ENCODE assay signal across 8 cellular contexts in the genomic region with DNA sequence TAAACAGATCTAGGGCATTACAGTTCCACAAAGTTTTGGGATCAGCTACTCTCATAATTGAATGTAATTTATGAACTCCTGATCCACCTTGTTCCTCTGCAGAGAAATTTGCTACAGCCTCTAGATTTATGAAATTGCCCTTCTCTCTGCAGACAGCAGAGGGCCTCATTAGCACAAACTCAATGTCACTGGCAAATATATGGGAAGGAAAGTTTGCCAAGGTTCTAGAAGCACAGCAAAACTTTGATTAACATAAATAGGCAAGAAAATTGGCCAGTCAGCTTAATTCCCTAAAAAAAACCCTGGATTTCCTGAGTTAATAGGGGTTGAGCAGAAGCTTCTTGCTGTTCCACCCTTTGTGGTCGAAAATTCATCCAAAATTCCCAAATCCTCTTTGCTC. TPM values are rescaled to one million over a fixed set of nuclear protein-coding genes. Genes with fewer than 3 reads are reported as not detected.
DNase-seq lines count a peak whose midpoint lies in the region; ATAC-seq, FAIRE-seq and TF ChIP-seq lines count a peak whose summit lies in the region.

No MANE protein-coding gene starts in this region.

- ATAC-seq in GM18907 (IDR thresholded peaks at IDR 0.05; ENCODE audit: unreplicated experiment) = no peak

- peaks cover 9% of the 10 kb centered on the region for H3K4me1 ChIP-seq in cardiac muscle cell (ENCODE audit: low read depth)
- peaks cover 0 to 21% (median 10%) of the 10 kb centered on the region in 4 donors for H3K4me1 ChIP-seq in stomach

- H3K9me3 ChIP-seq in cardiac muscle cell (ENCODE audit: low read depth) (no peaks in the 10 kb centered on the region), stomach (no peaks in the 10 kb centered on the region)

- TF ChIP-seq CTCF in cardiac muscle cell (IDR thresholded peaks at IDR 0.05; ENCODE audit: low read depth, low read length) (peak; percentile 64), stomach (IDR thresholded peaks at IDR 0.05) (peak in 5 of 7 experiments; percentile 28 to 73 (median 60))

- DNase-seq in SIG-M5 treated with dmso at 0.1 percent for 504 hours (lab: John Stamatoyannopoulos, UW; ENCODE audit: unreplicated experiment) = peak; percentile 69
- no peak for DNase-seq in SIG-M5 (lab: John Stamatoyannopoulos, UW)
- DNase-seq in LoVo (ENCODE audit: low spot score) = peak; percentile 12
- DNase-seq in cardiac muscle cell (ENCODE audit: low read depth in 1 of 2, low spot score in 1 of 2) = peak; percentile 58 to 73
- no peak for DNase-seq in stomach
- no peak for DNase-seq in HuH-7 (ENCODE audit: low spot score)

- 52 to 88% (median 78%) methylated on average over 1 of the region's 1 CpG for WGBS in stomach, 5 donors

- peak; percentile 17 for FAIRE-seq in TTC549 (lab: Jason Lieb, UNC)

- TF ChIP-seq POLR2A in stomach (IDR thresholded peaks at IDR 0.05) = no peak

- H3K36me3 ChIP-seq in cardiac muscle cell = no peaks in the 10 kb centered on the region
- H3K36me3 ChIP-seq in stomach = peaks cover 0 to 8% (median 2%) of the 10 kb centered on the region in 4 donors

- H3K27ac ChIP-seq in cardiac muscle cell (no peak overlapping the region), stomach (peak overlapping the region in 1 of 5 donors; percentile 12)

- intact Hi-C loops in stomach (cut with DNase I; ENCODE audit: low total_unique reads) = loop anchor here (5.0 kb wide), 1 partner anchor 118 kb away; a partner anchor contains a TSS

- H3K4me3 ChIP-seq in cardiac muscle cell = no peak overlapping the region
- H3K4me3 ChIP-seq in stomach = no peak overlapping the region

- no peak for TF ChIP-seq EP300 in stomach (IDR thresholded peaks at IDR 0.05)

- H3K27me3 ChIP-seq in cardiac muscle cell (no peaks in the 10 kb centered on the region), stomach (no peaks in the 10 kb centered on the region)

RNA-seq across cellular contexts. Expression of a gene that starts 31.5 kb away (rescaled TPM):
- total RNA-seq in cardiac muscle cell (75.4 and 82.6 TPM in 2 replicates), stomach (10 to 100 TPM in 4 of 5 donors, 1 to 10 TPM in 1; 1.2 to 46.4 (median 20.4) TPM)
- polyA plus RNA-seq in cardiac muscle cell (78.7 and 79.1 TPM in 2 replicates), stomach (10 to 100 TPM; 10.3 to 19.9 (median 18.6) TPM)

Comparison
In these comparisons a context has a peak if more than half of its experiments do, and no peak if none do; other contexts are left out.
1. DNase-seq: peak in SIG-M5 treated with dmso at 0.1 percent for 504 hours (single experiment), LoVo (single experiment) and cardiac muscle cell (2 of 2); none in SIG-M5 (single experiment), stomach (single experiment) and HuH-7 (single experiment).